Comparison of ENCODE assay signal across 9 cellular contexts in the genomic region with DNA sequence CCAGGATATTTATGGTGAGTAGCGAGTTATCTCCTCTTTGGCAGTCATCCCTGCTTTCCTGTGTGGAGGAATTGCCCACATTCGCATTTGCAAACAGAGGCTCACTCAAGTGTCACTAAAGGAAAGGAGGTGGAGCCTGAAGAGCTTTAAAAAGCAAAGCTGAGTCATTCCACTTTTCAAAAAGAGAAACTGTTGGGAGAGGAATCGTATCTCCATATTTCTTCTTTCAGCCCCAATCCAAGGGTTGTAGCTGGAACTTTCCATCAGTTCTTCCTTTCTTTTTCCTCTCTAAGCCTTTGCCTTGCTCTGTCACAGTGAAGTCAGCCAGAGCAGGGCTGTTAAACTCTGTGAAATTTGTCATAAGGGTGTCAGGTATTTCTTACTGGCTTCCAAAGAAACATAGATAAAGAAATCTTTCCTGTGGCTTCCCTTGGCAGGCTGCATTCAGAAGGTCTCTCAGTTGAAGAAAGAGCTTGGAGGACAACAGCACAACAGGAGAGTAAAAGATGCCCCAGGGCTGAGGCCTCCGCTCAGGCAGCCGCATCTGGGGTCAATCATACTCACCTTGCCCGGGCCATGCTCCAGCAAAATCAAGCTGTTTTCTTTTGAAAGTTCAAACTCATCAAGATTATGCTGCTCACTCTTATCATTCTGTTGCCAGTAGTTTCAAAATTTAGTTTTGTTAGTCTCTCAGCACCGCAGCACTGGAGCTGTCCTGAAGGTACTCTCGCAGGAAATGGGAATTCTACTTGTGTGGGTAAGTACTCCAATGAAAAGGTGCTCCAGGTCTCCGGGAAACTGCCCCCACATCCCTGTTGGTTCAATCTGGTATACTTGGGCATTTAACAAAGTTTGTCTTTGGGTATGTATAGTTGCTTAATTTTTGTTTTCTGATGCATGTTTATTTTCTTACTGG. TPM values are rescaled to one million over a fixed set of nuclear protein-coding genes. Genes with fewer than 3 reads are reported as not detected.
DNase-seq lines count a peak whose midpoint lies in the region; ATAC-seq and TF ChIP-seq lines count a peak whose summit lies in the region.
"Had no signal": no experiment of that assay in that cellular context is flagged by ENCODE, and none has a peak within 500 bp of the region (broad histone marks: within the 10 kb centered on the region; RNA-seq: fewer than 3 reads in every experiment).

A gene (plus strand): TSS at position 178 of the 916 bp plus-strand sequence. CDS start 453 bp downstream, at position 631.

- no peaks in the 10 kb centered on the region for H3K36me3 Mint-ChIP-seq in brain
- H3K36me3 Mint-ChIP-seq: CD4-positive, CD25-positive, alpha-beta regulatory T cell had no signal

- no peak for TF ChIP-seq CTCF in brain (conservative IDR thresholded peaks at IDR 0.05)

- H3K9me3 Mint-ChIP-seq in brain: no peaks in the 10 kb centered on the region

- DNase-seq in A172 (ENCODE audit: low spot score) (peak; percentile 53), kidney tubule cell (ENCODE audit: low spot score) (peak; percentile 81), OCI-M2 (lab: John Stamatoyannopoulos, UW; ENCODE audit: unreplicated experiment) (no peak)
- DNase-seq: CD4-positive, CD25-positive, alpha-beta regulatory T cell had no signal

- peak; percentile 68 for ATAC-seq in HG03432 (IDR thresholded peaks at IDR 0.05; ENCODE audit: unreplicated experiment)
- ATAC-seq in GM19397 (IDR thresholded peaks at IDR 0.05; ENCODE audit: unreplicated experiment): no peak
- ATAC-seq in HG03378 (IDR thresholded peaks at IDR 0.05; ENCODE audit: unreplicated experiment): no peak
- no peak for ATAC-seq in GM19035 (IDR thresholded peaks at IDR 0.05; ENCODE audit: unreplicated experiment)

- peak within 1 kb of the TSS; percentile 4 to 78 (median 71) for H3K27ac Mint-ChIP-seq in brain
- H3K27ac Mint-ChIP-seq: CD4-positive, CD25-positive, alpha-beta regulatory T cell had no signal

- peaks cover 44% of the 10 kb centered on the region for H3K4me1 Mint-ChIP-seq in brain
- H3K4me1 Mint-ChIP-seq: CD4-positive, CD25-positive, alpha-beta regulatory T cell had no signal

- H3K27me3 Mint-ChIP-seq in brain: peaks cover 4% of the 10 kb centered on the region

- peak within 1 kb of the TSS; percentile 2 to 86 (median 70) for H3K4me3 Mint-ChIP-seq in brain
- H3K4me3 Mint-ChIP-seq: CD4-positive, CD25-positive, alpha-beta regulatory T cell had no signal

RNA-seq across cellular contexts. Expression of the gene that starts here (rescaled TPM):
- 5.5 and 8.0 TPM in 2 replicates for total RNA-seq in A172 (2014; rRNA removed; shearing (Covaris generic))
- 0.07 TPM for polyA plus RNA-seq in brain (ENCODE audit: insufficient read depth, low read depth, low replicate concordance)
- polyA plus RNA-seq: CD4-positive, CD25-positive, alpha-beta regulatory T cell had no signal
